ENCODE assay signal across 9 cellular contexts in the genomic region with DNA sequence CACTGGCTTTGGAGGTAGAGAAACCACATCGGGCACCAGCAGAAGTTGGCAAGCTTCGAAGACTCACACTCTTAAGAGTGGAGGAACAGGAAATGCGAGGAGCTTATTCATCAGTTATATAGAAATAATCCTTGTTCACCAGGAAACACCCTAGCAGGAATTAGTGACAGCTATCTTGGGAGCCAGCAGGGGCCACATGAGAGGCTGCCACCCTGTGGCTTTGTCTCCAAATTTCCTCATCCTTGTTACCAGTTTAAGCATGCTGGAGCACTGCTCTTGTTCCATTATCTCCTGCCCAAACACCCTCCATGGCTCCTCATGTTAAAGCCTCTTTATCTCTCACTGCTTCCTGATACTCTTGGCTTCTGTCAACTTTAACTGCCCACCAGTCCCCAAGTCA.
DNase-seq lines count a peak whose midpoint lies in the region; ATAC-seq and TF ChIP-seq lines count a peak whose summit lies in the region.
"Had no signal": no experiment of that assay in that cellular context is flagged by ENCODE, and none has a peak within 500 bp of the region (broad histone marks: within the 10 kb centered on the region; RNA-seq: fewer than 3 reads in every experiment).

No MANE protein-coding gene starts in this region.

- WGBS in heart right ventricle, 2 donors = 36 to 38% methylated on average over 3 of the region's 3 CpGs

- intact Hi-C loops in heart right ventricle (cut with DNase I) = loop anchor here in 7 of 10 donors (1.0 to 10.0 kb wide), 7 partner anchors 61 to 98 kb away; no protein-coding TSS in a partner anchor

- H3K4me3 ChIP-seq in Karpas-422 (ENCODE audit: low read length) (no peak overlapping the region), heart right ventricle (no peak overlapping the region)

- DNase-seq in Karpas-422 (peak; percentile 42), RWPE1 (ENCODE audit: low spot score) (peak; percentile 44), heart right ventricle (peak; percentile 23 to 27), superior temporal gyrus (ENCODE audit: extremely low spot score) (peak; percentile 29), NCI-H187 treated with DMSO at 0.1 percent for 48 hours (lab: John Stamatoyannopoulos, UW) (no peak)
- no peak for DNase-seq in activated CD4-positive, alpha-beta T cell treated with anti-CD3 and anti-CD28 coated beads, Interleukin-2, amount 50 U/mL, for 1 hour
- DNase-seq: HFFc6, T-helper 9 cell had no signal

- H3K4me1 ChIP-seq in Karpas-422 (ENCODE audit: low read length) (peaks cover 14% of the 10 kb centered on the region), heart right ventricle (peaks cover 0 to 55% (median 29%) of the 10 kb centered on the region in 9 donors)

- H3K27ac ChIP-seq in Karpas-422 (ENCODE audit: low read length) (no peak overlapping the region), RWPE1 (no peak overlapping the region), heart right ventricle (peak overlapping the region in 2 of 10 donors; percentile 6 to 16)

- no peak overlapping the region for H3K4me2 ChIP-seq in Karpas-422 (ENCODE audit: low read depth, low read length, poor library complexity, severe bottlenecking)

- no peaks in the 10 kb centered on the region for H3K9me3 ChIP-seq in Karpas-422 (ENCODE audit: low read length)
- no peaks in the 10 kb centered on the region for H3K9me3 ChIP-seq in heart right ventricle

- H3K79me2 ChIP-seq in Karpas-422 (ENCODE audit: low read length) = no peaks in the 10 kb centered on the region

- H3K36me3 ChIP-seq in Karpas-422 (ENCODE audit: insufficient read depth, low read length) = no peaks in the 10 kb centered on the region
- H3K36me3 ChIP-seq in heart right ventricle = no peaks in the 10 kb centered on the region

- CTCF ChIA-PET in RWPE1 (lab: Yijun Ruan, JAX) = interaction anchor here (0.6 to 2.9 kb wide), 4 partner anchors 48 to 177 kb away, joined by 3 to 27 read pairs (median 4); no protein-coding TSS in a partner anchor

- ATAC-seq in heart right ventricle = peak in 7 of 8 donors; percentile 34 to 70 (median 55)
- no peak for ATAC-seq in GM18909 (IDR thresholded peaks at IDR 0.05; ENCODE audit: poor library complexity, unreplicated experiment)

- H4K20me1 ChIP-seq in Karpas-422 (ENCODE audit: insufficient read depth, low read depth, low read length) = no peaks in the 10 kb centered on the region

- POLR2A ChIA-PET in RWPE1 (lab: Yijun Ruan, JAX; ENCODE audit: low non-redundant PET) = interaction anchor here (1.4 kb wide), 1 partner anchor 144 kb away, joined by 3 read pairs; a partner anchor contains a TSS

- TF ChIP-seq CTCF in RWPE1 (conservative IDR thresholded peaks at IDR 0.05; ENCODE audit: low read depth) (no peak), heart right ventricle (IDR thresholded peaks at IDR 0.05) (peak in 7 of 9 donors; percentile 27 to 53 (median 43))

- no peak overlapping the region for H3K9ac ChIP-seq in Karpas-422 (ENCODE audit: low read length)

- H3K27me3 ChIP-seq in Karpas-422 (ENCODE audit: low read length) = no peaks in the 10 kb centered on the region
- no peaks in the 10 kb centered on the region for H3K27me3 ChIP-seq in heart right ventricle

- no peaks in the 10 kb centered on the region for H3K9me2 ChIP-seq in Karpas-422 (replicated peaks; ENCODE audit: insufficient read depth, low read length)

- no peak overlapping the region for H2AFZ ChIP-seq in Karpas-422 (ENCODE audit: low read length)

Comparison
In these comparisons a context has a peak if more than half of its experiments do, and no peak if none do; other contexts are left out.
1. DNase-seq: peak in Karpas-422 (single experiment), RWPE1 (single experiment), heart right ventricle (2 of 2) and superior temporal gyrus (single experiment); none in activated CD4-positive, alpha-beta T cell treated with anti-CD3 and anti-CD28 coated beads, Interleukin-2, amount 50 U/mL, for 1 hour (single experiment) and NCI-H187 treated with DMSO at 0.1 percent for 48 hours (single experiment).